18 cellular contexts compared by ENCODE assay signal in genomic region chrX:19617550-19617949, GRCh38.
DNase-seq lines count a peak whose midpoint lies in the region; ATAC-seq and TF ChIP-seq lines count a peak whose summit lies in the region.
"Had no signal": no experiment of that assay in that cellular context is flagged by ENCODE, and none has a peak within 500 bp of the region (broad histone marks: within the 10 kb centered on the region; RNA-seq: fewer than 3 reads in every experiment).

No MANE protein-coding gene starts in this region.

- peaks cover 33% of the 10 kb centered on the region for H3K36me3 Mint-ChIP-seq in CD4-positive, alpha-beta T cell (ENCODE audit: low read depth)
- H3K36me3 Mint-ChIP-seq in chondrocyte (ENCODE audit: low read depth) (no peaks in the 10 kb centered on the region), osteocyte (ENCODE audit: unreplicated experiment) (no peaks in the 10 kb centered on the region), neural progenitor cell (no peaks in the 10 kb centered on the region)

- no peak overlapping the region for H3K4me3 Mint-ChIP-seq in CD4-positive, alpha-beta T cell
- H3K4me3 Mint-ChIP-seq in chondrocyte (ENCODE audit: unreplicated experiment) (no peak overlapping the region), osteocyte (ENCODE audit: unreplicated experiment) (no peak overlapping the region), neural progenitor cell (no peak overlapping the region)

- H3K9me2 ChIP-seq in SK-N-SH = no peaks in the 10 kb centered on the region

- H3K9me3 ChIP-seq in SK-N-SH (no peaks in the 10 kb centered on the region), neural progenitor cell (ENCODE audit: low read depth) (peaks cover 5% of the 10 kb centered on the region)
- no peaks in the 10 kb centered on the region for H3K9me3 ChIP-seq in CD4-positive, alpha-beta T cell (ENCODE audit: control insufficient read depth, low read length)

- DNase-seq in SK-N-SH (no peak), chondrocyte (ENCODE audit: low spot score) (no peak), osteocyte (ENCODE audit: extremely low spot score, unreplicated experiment) (no peak), Right ventricle myocardium superior (no peak), neural progenitor cell (ENCODE audit: low spot score) (no peak), HT-29 (ENCODE audit: low spot score) (no peak)
- DNase-seq in CD4-positive, alpha-beta T cell = no peak
- DNase-seq: AML-193, C1 segment of cervical spinal cord, GF-D8, Karpas-422, MV-4-11, NCI-H1417, NCI-H1694 treated with DMSO at 0.1 percent for 48 hours, NCI-H526 had no signal

- TF ChIP-seq CTCF in SK-N-SH (IDR thresholded peaks at IDR 0.05) (peak; percentile 37), chondrocyte (IDR thresholded peaks at IDR 0.05) (peak; percentile 22), osteocyte (IDR thresholded peaks at IDR 0.05) (no peak), neural progenitor cell (IDR thresholded peaks at IDR 0.05) (no peak)
- TF ChIP-seq CTCF in CD4-positive, alpha-beta T cell (IDR thresholded peaks at IDR 0.05) = no peak

- POLR2A ChIA-PET in SK-N-SH (lab: Yijun Ruan, JAX) = no interaction called here
- POLR2A ChIA-PET in CD4-positive, alpha-beta T cell (lab: Charles Lee) = no interaction called here

- peak overlapping the region; percentile 79 for H3K27ac Mint-ChIP-seq in CD4-positive, alpha-beta T cell
- peak overlapping the region; percentile 49 for H3K27ac Mint-ChIP-seq in chondrocyte (ENCODE audit: unreplicated experiment)
- H3K27ac Mint-ChIP-seq in osteocyte (ENCODE audit: unreplicated experiment) = peak overlapping the region; percentile 71
- no peak overlapping the region for H3K27ac Mint-ChIP-seq in neural progenitor cell

- peaks cover 95% of the 10 kb centered on the region for H3K79me2 ChIP-seq in SK-N-SH (ENCODE audit: insufficient read depth)
- H3K79me2 ChIP-seq in neural progenitor cell (ENCODE audit: low read depth) = no peaks in the 10 kb centered on the region

- TF ChIP-seq RAD21 in SK-N-SH (IDR thresholded peaks at IDR 0.05; ENCODE audit: low read length) = no peak

- H3K36me3 ChIP-seq in SK-N-SH (replicated peaks in 1 of 2; ENCODE audit: control insufficient read depth in 1 of 2, insufficient read depth in 2 of 2, low read length in 1 of 2) (peaks cover 0 to 15% of the 10 kb centered on the region in 2 experiments), neural progenitor cell (no peaks in the 10 kb centered on the region)

- H3K27ac ChIP-seq in SK-N-SH (ENCODE audit: low read depth in 2 of 2, low read length in 1 of 2) (peak overlapping the region in 1 of 2 experiments; percentile 69; a peak in 2 of 4 replicates), neural progenitor cell (no peak overlapping the region)
- no peak overlapping the region for H3K27ac ChIP-seq in CD4-positive, alpha-beta T cell (ENCODE audit: low read depth, low read length)
- H3K27ac ChIP-seq: 22Rv1 had no signal

- peaks cover 21% of the 10 kb centered on the region; the same call in 1 of the 2 replicates for H4K20me1 ChIP-seq in SK-N-SH (ENCODE audit: insufficient read depth)
- H4K20me1 ChIP-seq in neural progenitor cell (ENCODE audit: low read depth) = no peaks in the 10 kb centered on the region

- peaks cover 9% of the 10 kb centered on the region for H3F3A ChIP-seq in SK-N-SH (replicated peaks; ENCODE audit: insufficient read depth)
- H3F3A ChIP-seq in neural progenitor cell (ENCODE audit: low read depth) = no peaks in the 10 kb centered on the region

- H3K4me1 Mint-ChIP-seq in CD4-positive, alpha-beta T cell (ENCODE audit: low read depth) = peaks cover 37% of the 10 kb centered on the region
- H3K4me1 Mint-ChIP-seq in chondrocyte (ENCODE audit: low read depth) = peaks cover 25% of the 10 kb centered on the region
- peaks cover 21% of the 10 kb centered on the region for H3K4me1 Mint-ChIP-seq in osteocyte (ENCODE audit: unreplicated experiment)
- H3K4me1 Mint-ChIP-seq in neural progenitor cell = no peaks in the 10 kb centered on the region

- intact Hi-C loops in CD4-positive, alpha-beta T cell (cut with DNase I, micrococcal nuclease) = no loop called here
- intact Hi-C loops in Right ventricle myocardium superior (cut with DNase I) = no loop called here

- H3K4me1 ChIP-seq in SK-N-SH (ENCODE audit: control insufficient read depth in 1 of 2, insufficient read depth in 2 of 2, low read depth in 1 of 2, low read length in 1 of 2) (peaks cover 0 to 3% of the 10 kb centered on the region in 2 experiments; a peak in 2 of 4 replicates), neural progenitor cell (no peaks in the 10 kb centered on the region)

- H3K4me2 ChIP-seq in SK-N-SH = no peak overlapping the region
- H3K4me2 ChIP-seq in neural progenitor cell = no peak overlapping the region

- H3K9me3 Mint-ChIP-seq in CD4-positive, alpha-beta T cell = no peaks in the 10 kb centered on the region
- H3K9me3 Mint-ChIP-seq in chondrocyte (ENCODE audit: low read depth) (peaks cover 25% of the 10 kb centered on the region), osteocyte (ENCODE audit: unreplicated experiment) (peaks cover 6% of the 10 kb centered on the region), neural progenitor cell (peaks cover 17% of the 10 kb centered on the region)

- H3K27me3 Mint-ChIP-seq in CD4-positive, alpha-beta T cell = no peaks in the 10 kb centered on the region
- H3K27me3 Mint-ChIP-seq in chondrocyte (ENCODE audit: low read depth) (no peaks in the 10 kb centered on the region), osteocyte (ENCODE audit: unreplicated experiment) (no peaks in the 10 kb centered on the region), neural progenitor cell (ENCODE audit: insufficient read depth, low read depth) (peaks cover 2% of the 10 kb centered on the region)

- H3K27me3 ChIP-seq in SK-N-SH (ENCODE audit: insufficient read depth) (no peaks in the 10 kb centered on the region), neural progenitor cell (no peaks in the 10 kb centered on the region)
- H3K27me3 ChIP-seq in CD4-positive, alpha-beta T cell (ENCODE audit: control insufficient read depth, insufficient read depth, low read length) = no peaks in the 10 kb centered on the region

- no peak for TF ChIP-seq EP300 in SK-N-SH (IDR thresholded peaks at IDR 0.05; ENCODE audit: borderline replicate concordance in 1 of 2, low read depth in 1 of 2, low read length in 1 of 2)

- CTCF ChIA-PET in SK-N-SH (lab: Yijun Ruan, JAX) = no interaction called here
- CTCF ChIA-PET in CD4-positive, alpha-beta T cell (lab: Charles Lee) = interaction anchor here (0.6 to 1.0 kb wide), 2 partner anchors 24 to 29 kb away, joined by 4 read pairs; no protein-coding TSS in a partner anchor

- WGBS in SK-N-SH (ENCODE audit: low lambda C conversion rate) = 84% methylated on average over 2 of the region's 2 CpGs

- no peak overlapping the region for H3K4me3 ChIP-seq in SK-N-SH (ENCODE audit: low read depth in 2 of 2, low read length in 1 of 2)
- no peak overlapping the region for H3K4me3 ChIP-seq in neural progenitor cell

- no peak overlapping the region for H3K9ac ChIP-seq in SK-N-SH
- H3K9ac ChIP-seq in neural progenitor cell = no peak overlapping the region

- H2AFZ ChIP-seq in SK-N-SH (ENCODE audit: low read depth) = no peak overlapping the region
- H2AFZ ChIP-seq in neural progenitor cell (replicated peaks) = no peak overlapping the region

- ATAC-seq in SK-N-SH treated with all-trans-retinoic acid at 6 μM for 48 hours (no peak), Right ventricle myocardium superior (ENCODE audit: poor library complexity) (no peak)
- ATAC-seq in CD4-positive, alpha-beta T cell (ENCODE audit: poor library complexity) = no peak
- ATAC-seq: Right ventricle myocardium inferior had no signal

TF ChIP-seq in SK-N-SH, 30 proteins besides CTCF, POLR2A, EP300 and RAD21 (continues in another document):
- TF ChIP-seq MXI1 (IDR thresholded peaks at IDR 0.05; ENCODE audit: low read depth, low read length) (no peak), YY1 (IDR thresholded peaks at IDR 0.05; ENCODE audit: low read depth) (no peak), MAX (IDR thresholded peaks at IDR 0.05; ENCODE audit: low read depth) (no peak), ELF1 (IDR thresholded peaks at IDR 0.05) (no peak), TCF12 (IDR thresholded peaks at IDR 0.05) (no peak), RCOR1 (IDR thresholded peaks at IDR 0.05; ENCODE audit: low read length) (no peak), RXRA (IDR thresholded peaks at IDR 0.05; ENCODE audit: borderline replicate concordance, low read depth) (no peak)
- TF ChIP-seq, protein P1, sequence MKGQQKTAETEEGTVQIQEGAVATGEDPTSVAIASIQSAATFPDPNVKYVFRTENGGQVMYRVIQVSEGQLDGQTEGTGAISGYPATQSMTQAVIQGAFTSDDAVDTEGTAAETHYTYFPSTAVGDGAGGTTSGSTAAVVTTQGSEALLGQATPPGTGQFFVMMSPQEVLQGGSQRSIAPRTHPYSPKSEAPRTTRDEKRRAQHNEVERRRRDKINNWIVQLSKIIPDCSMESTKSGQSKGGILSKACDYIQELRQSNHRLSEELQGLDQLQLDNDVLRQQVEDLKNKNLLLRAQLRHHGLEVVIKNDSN (IDR thresholded peaks at IDR 0.05; ENCODE audit: borderline replicate concordance, low read depth) = no peak

TF ChIP-seq in SK-N-SH treated with all-trans-retinoic acid at 6 μM for 48 hours, 23 proteins besides CTCF, POLR2A, EP300 and RAD21 (continues in another document):
- TF ChIP-seq TOX (CRISPR knock-in tag; IDR thresholded peaks at IDR 0.05; ENCODE audit: borderline replicate concordance) (no peak), ZNF565 (CRISPR knock-in tag; conservative IDR thresholded peaks at IDR 0.05; ENCODE audit: low read depth) (no peak), POU6F1 (CRISPR knock-in tag; IDR thresholded peaks at IDR 0.05; ENCODE audit: borderline replicate concordance, low read depth) (no peak), CSDC2 (CRISPR knock-in tag; IDR thresholded peaks at IDR 0.05) (no peak), GLIS3 (CRISPR knock-in tag; IDR thresholded peaks at IDR 0.05) (no peak), ZFP3 (CRISPR knock-in tag; IDR thresholded peaks at IDR 0.05) (no peak), ZNF70 (CRISPR knock-in tag; IDR thresholded peaks at IDR 0.05) (no peak)

Comparison
In these comparisons a context has a peak if more than half of its experiments do, and no peak if none do; other contexts are left out.
1. CTCF ChIP-seq: peak in SK-N-SH (single experiment) and chondrocyte (single experiment); none in CD4-positive, alpha-beta T cell (single experiment), osteocyte (single experiment) and neural progenitor cell (single experiment).